ENCODE assay signal across 15 cellular contexts in the genomic region with DNA sequence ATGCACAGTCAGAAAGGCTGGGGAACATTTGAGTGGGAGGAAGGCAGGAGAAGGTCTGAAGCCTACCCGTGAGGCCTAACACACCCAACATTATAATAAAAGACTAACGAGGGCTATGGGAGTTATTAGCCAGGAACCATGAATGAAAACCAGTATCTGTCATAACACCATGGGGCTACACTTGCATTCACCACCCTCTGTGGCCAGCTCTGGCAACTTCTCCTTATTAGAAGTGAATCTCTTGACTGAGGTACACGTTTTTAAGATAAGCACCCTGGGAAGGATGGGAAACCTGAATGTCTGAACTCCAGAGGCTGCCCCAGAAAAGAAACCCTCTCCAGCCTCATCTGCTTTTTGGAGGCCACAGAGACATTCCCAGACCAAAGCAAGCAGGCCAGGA.
A peak's percentile ranks its signal among the peaks of the same experiment; 100 is the strongest.
DNase-seq lines count a peak whose midpoint lies in the region; ATAC-seq, FAIRE-seq and TF ChIP-seq lines count a peak whose summit lies in the region.
"Had no signal": no experiment of that assay in that cellular context is flagged by ENCODE, and none has a peak within 500 bp of the region (broad histone marks: within the 10 kb centered on the region; RNA-seq: fewer than 3 reads in every experiment).

No MANE protein-coding gene starts in this region.

- H4K20me1 ChIP-seq in BLaER1 treated with 17β-estradiol and CSF1 and Interleukin-3, amounts not matched to agents 10 nM and 100 nM, result no peaks in the 10 kb centered on the region
- no peaks in the 10 kb centered on the region for H4K20me1 ChIP-seq in HepG2 (ENCODE audit: insufficient read depth, low read length)

- no peak overlapping the region for H2AFZ ChIP-seq in HepG2 (ENCODE audit: low read length)
- H2AFZ ChIP-seq: GM23338 had no signal

- intact Hi-C loops in esophagus muscularis mucosa (cut with DNase I) (no loop called here), HepG2 (cut with micrococcal nuclease; ENCODE audit: unreplicated experiment) (loop anchor here (10.0 kb wide), 1 partner anchor 158 kb away; no protein-coding TSS in a partner anchor)

- no peak for TF ChIP-seq CTCF in HL-60 (IDR thresholded peaks at IDR 0.05; ENCODE audit: insufficient read depth, low read length)
- no peak for TF ChIP-seq CTCF in esophagus muscularis mucosa (IDR thresholded peaks at IDR 0.05)
- TF ChIP-seq CTCF in HepG2 (CRISPR knock-in tag; IDR thresholded peaks at IDR 0.05), result no peak

- H3K36me3 ChIP-seq in BLaER1 treated with 17β-estradiol and CSF1 and Interleukin-3, amounts not matched to agents 10 nM and 100 nM, result no peaks in the 10 kb centered on the region
- H3K36me3 ChIP-seq in esophagus muscularis mucosa, result no peaks in the 10 kb centered on the region
- H3K36me3 ChIP-seq in HepG2 (replicated peaks in 1 of 2; ENCODE audit: control insufficient read depth in 1 of 2, insufficient read depth in 2 of 2, low read length in 2 of 2), result no peaks in the 10 kb centered on the region
- H3K36me3 ChIP-seq: BE2C had no signal

- FAIRE-seq in HepG2 (lab: Jason Lieb, UNC), result no peak
- FAIRE-seq: A204.1 had no signal

- H3K9ac ChIP-seq in BLaER1 treated with 17β-estradiol and CSF1 and Interleukin-3, amounts not matched to agents 10 nM and 100 nM, result no peak overlapping the region
- no peak overlapping the region for H3K9ac ChIP-seq in HepG2 (ENCODE audit: insufficient read depth, low read depth, low read length)

- H3K4me1 ChIP-seq in BLaER1 treated with 17β-estradiol and CSF1 and Interleukin-3, amounts not matched to agents 10 nM and 100 nM, result peaks cover 12 to 88% (median 65%) of the 10 kb centered on the region in 10 experiments
- H3K4me1 ChIP-seq in esophagus muscularis mucosa (peaks cover 19 to 60% (median 53%) of the 10 kb centered on the region in 4 donors), HepG2 (ENCODE audit: insufficient read depth, low read length) (peaks cover 87% of the 10 kb centered on the region)

- 65% methylated on average over 3 of the region's 3 CpGs for WGBS in esophagus muscularis mucosa
- 75% methylated on average over 3 of the region's 3 CpGs for WGBS in HepG2 (ENCODE audit: low lambda C conversion rate)

- peak overlapping the region in 7 of 11 experiments; percentile 79 to 87 (median 84); a peak in 13 of 22 replicates for H3K4me2 ChIP-seq in BLaER1 treated with 17β-estradiol and CSF1 and Interleukin-3, amounts not matched to agents 10 nM and 100 nM
- H3K4me2 ChIP-seq in HepG2 (ENCODE audit: low read depth, low read length), result no peak overlapping the region
- H3K4me2 ChIP-seq: GM23338 had no signal

- ATAC-seq in HepG2, result no peak
- ATAC-seq: GM23338 had no signal

- POLR2A ChIA-PET in HepG2 (lab: Yijun Ruan, JAX), result no interaction called here

- no peak for TF ChIP-seq RAD21 in HepG2 (CRISPR knock-in tag; IDR thresholded peaks at IDR 0.05)

- DNase-seq in HL-60 (ENCODE audit: low read depth in 1 of 2, low spot score in 1 of 2), result peak in 1 of 2 experiments; percentile 60
- peak; percentile 21 for DNase-seq in OCI-M1 (lab: John Stamatoyannopoulos, UW)
- DNase-seq in esophagus muscularis mucosa (ENCODE audit: extremely low spot score), result peak; percentile 39
- no peak for DNase-seq in NCI-H1436 (lab: John Stamatoyannopoulos, UW)
- no peak for DNase-seq in anterior cingulate cortex (lab: John Stamatoyannopoulos, UW)
- DNase-seq in dermis blood vessel endothelial cell, result no peak
- DNase-seq in HepG2 (ENCODE audit: low spot score), result no peak
- DNase-seq: BE2C; CD4-positive, CD25-positive, alpha-beta regulatory T cell; DMS53; H7; IMR-90 had no signal

- H3K4me3 ChIP-seq in BLaER1 treated with 17β-estradiol and CSF1 and Interleukin-3, amounts not matched to agents 10 nM and 100 nM, result no peak overlapping the region
- H3K4me3 ChIP-seq in HL-60 (replicated peaks; ENCODE audit: insufficient read depth, low read length), result no peak overlapping the region
- H3K4me3 ChIP-seq in esophagus muscularis mucosa, result no peak overlapping the region
- no peak overlapping the region for H3K4me3 ChIP-seq in HepG2 (replicated peaks in 1 of 3; ENCODE audit: insufficient read depth in 1 of 3, low read depth in 2 of 3, low read length in 3 of 3)
- H3K4me3 ChIP-seq: GM23338 had no signal

- peak overlapping the region in 5 of 11 experiments; percentile 18 to 86 (median 76); a peak in 9 of 22 replicates for H3K27ac ChIP-seq in BLaER1 treated with 17β-estradiol and CSF1 and Interleukin-3, amounts not matched to agents 10 nM and 100 nM
- peak overlapping the region; percentile 83 for H3K27ac ChIP-seq in HL-60 (replicated peaks)
- H3K27ac ChIP-seq in esophagus muscularis mucosa (replicated peaks in 1 of 4), result no peak overlapping the region
- H3K27ac ChIP-seq in HepG2 (ENCODE audit: extremely low read length, insufficient read depth, low read length), result no peak overlapping the region

- in situ Hi-C loops in HepG2 (cut with HindIII; ENCODE audit: extremely low pct_ligation_motif_present, low pct_unique_long_range_greater_than_20kb), result no loop called here

- no peaks in the 10 kb centered on the region for H3K79me2 ChIP-seq in HepG2 (ENCODE audit: insufficient read depth, low read length)

- H3K9me3 ChIP-seq in BLaER1 treated with 17β-estradiol and CSF1 and Interleukin-3, amounts not matched to agents 10 nM and 100 nM (replicated peaks in 1 of 11), result no peaks in the 10 kb centered on the region
- H3K9me3 ChIP-seq in esophagus muscularis mucosa (no peaks in the 10 kb centered on the region), HepG2 (ENCODE audit: low read length) (no peaks in the 10 kb centered on the region)
- H3K9me3 ChIP-seq: BE2C had no signal

- no peaks in the 10 kb centered on the region; a peak in 1 of 22 replicates for H3K27me3 ChIP-seq in BLaER1 treated with 17β-estradiol and CSF1 and Interleukin-3, amounts not matched to agents 10 nM and 100 nM
- no peaks in the 10 kb centered on the region for H3K27me3 ChIP-seq in HL-60 (ENCODE audit: insufficient read depth, poor library complexity, severe bottlenecking)
- no peaks in the 10 kb centered on the region for H3K27me3 ChIP-seq in esophagus muscularis mucosa
- no peaks in the 10 kb centered on the region for H3K27me3 ChIP-seq in HepG2 (ENCODE audit: control insufficient read depth in 1 of 2, insufficient read depth in 2 of 2, low read length in 2 of 2)
- H3K27me3 ChIP-seq: BE2C had no signal

- CTCF ChIA-PET in HepG2 (lab: Yijun Ruan, JAX; ENCODE audit: low intra/inter-chr PET ratio, low total read pairs), result no interaction called here

- TF ChIP-seq POLR2A in esophagus muscularis mucosa (IDR thresholded peaks at IDR 0.05; ENCODE audit: low read depth) (no peak), HepG2 (IDR thresholded peaks at IDR 0.05; ENCODE audit: insufficient read depth in 1 of 2, low read depth in 2 of 2, low read length in 2 of 2) (no peak)

- BruUV-seq in HepG2 (replicated peaks; lab: Mats Ljungman, UMichigan), result no TSS peak

- TF ChIP-seq EP300 in esophagus muscularis mucosa (IDR thresholded peaks at IDR 0.05) (no peak), HepG2 (IDR thresholded peaks at IDR 0.05; ENCODE audit: low read depth in 2 of 2, low read length in 2 of 2) (no peak), HepG2 (CRISPR knock-in tag; IDR thresholded peaks at IDR 0.05; ENCODE audit: borderline replicate concordance) (no peak)

TF ChIP-seq in HepG2, 621 proteins besides CTCF, POLR2A, EP300 and RAD21:
- no peak for TF ChIP-seq SALL1 (CRISPR knock-in tag; IDR thresholded peaks at IDR 0.05)
- TF ChIP-seq ETV6 (CRISPR knock-in tag; conservative IDR thresholded peaks at IDR 0.05), result no peak

Comparison
In these comparisons a context has a peak if more than half of its experiments do, and no peak if none do; other contexts are left out.
1. DNase-seq: peak in OCI-M1 (single experiment) and esophagus muscularis mucosa (single experiment); none in NCI-H1436 (single experiment), anterior cingulate cortex (0 of 58), dermis blood vessel endothelial cell (single experiment) and HepG2 (single experiment).